Comparison of ENCODE assay signal across 20 cellular contexts in genomic region chr2:85106489-85107180, GRCh38. TPM values are rescaled to one million over a fixed set of nuclear protein-coding genes. Genes with fewer than 3 reads are reported as not detected.
A peak's percentile ranks its signal among the peaks of the same experiment; 100 is the strongest.
DNase-seq lines count a peak whose midpoint lies in the region; ATAC-seq, FAIRE-seq and TF ChIP-seq lines count a peak whose summit lies in the region.
"Had no signal": no experiment of that assay in that cellular context is flagged by ENCODE, and none has a peak within 500 bp of the region (broad histone marks: within the 10 kb centered on the region; RNA-seq: fewer than 3 reads in every experiment).

No MANE protein-coding gene starts in this region.

- H3K9ac ChIP-seq in keratinocyte (ENCODE audit: control insufficient read depth, extremely low read depth, insufficient read depth, low read length) (no peak overlapping the region), smooth muscle cell (ENCODE audit: low read depth) (no peak overlapping the region)

- H3K4me3 ChIP-seq in bronchial epithelial cell (ENCODE audit: low read depth, low read length) (no peak overlapping the region), keratinocyte (ENCODE audit: control insufficient read depth in 2 of 3, extremely low read depth in 1 of 3, insufficient read depth in 2 of 3, low read depth in 1 of 3, low read length in 3 of 3) (no peak overlapping the region), smooth muscle cell (no peak overlapping the region), GM23338 (no peak overlapping the region)
- H3K4me3 ChIP-seq: cardiac muscle cell had no signal

- TF ChIP-seq CTCF in bronchial epithelial cell (IDR thresholded peaks at IDR 0.05; ENCODE audit: insufficient read depth, low read length, severe bottlenecking) (no peak), keratinocyte (optimal IDR thresholded peaks at IDR 0.05 in 1 of 3, IDR thresholded peaks at IDR 0.05 in 1 of 3, conservative IDR thresholded peaks at IDR 0.05 in 1 of 3; ENCODE audit: extremely low read depth in 1 of 3, insufficient read depth in 2 of 3, low read length in 3 of 3) (no peak), smooth muscle cell (IDR thresholded peaks at IDR 0.05; ENCODE audit: borderline replicate concordance, insufficient read depth, poor library complexity, severe bottlenecking) (no peak), GM23338 (conservative IDR thresholded peaks at IDR 0.05; ENCODE audit: low read depth in 2 of 2) (no peak)

- H3K9me1 ChIP-seq in keratinocyte (ENCODE audit: control insufficient read depth, extremely low read depth, insufficient read depth, low read length), result no peaks in the 10 kb centered on the region

- H3K4me2 ChIP-seq in keratinocyte (ENCODE audit: control insufficient read depth, extremely low read depth, insufficient read depth, low read depth, low read length), result no peak overlapping the region
- no peak overlapping the region for H3K4me2 ChIP-seq in smooth muscle cell
- H3K4me2 ChIP-seq in GM23338, result no peak overlapping the region

- no peaks in the 10 kb centered on the region for H3K79me2 ChIP-seq in keratinocyte (ENCODE audit: control insufficient read depth, insufficient read depth, low read length)
- no peaks in the 10 kb centered on the region for H3K79me2 ChIP-seq in smooth muscle cell (ENCODE audit: low read depth)
- H3K79me2 ChIP-seq in GM23338 (replicated peaks; ENCODE audit: insufficient read depth), result no peaks in the 10 kb centered on the region

- no peaks in the 10 kb centered on the region; the same call in 2 of the 3 replicates for H3K36me3 Mint-ChIP-seq in GM23338 (ENCODE audit: low read depth)
- H3K36me3 Mint-ChIP-seq: activated naive CD4-positive, alpha-beta T cell treated with anti-CD3 and anti-CD28 coated beads, Interleukin-2, amount 50 U/mL, for 24 hours had no signal

- peaks cover 3% of the 10 kb centered on the region for H3K4me1 ChIP-seq in keratinocyte (ENCODE audit: control insufficient read depth, extremely low read depth, insufficient read depth, low read length)
- H3K4me1 ChIP-seq in smooth muscle cell (ENCODE audit: low read depth), result no peaks in the 10 kb centered on the region
- no peaks in the 10 kb centered on the region for H3K4me1 ChIP-seq in GM23338 (ENCODE audit: insufficient read depth)

- H3K9me3 Mint-ChIP-seq in GM23338, result no peaks in the 10 kb centered on the region
- H3K9me3 Mint-ChIP-seq: activated naive CD4-positive, alpha-beta T cell treated with anti-CD3 and anti-CD28 coated beads, Interleukin-2, amount 50 U/mL, for 24 hours had no signal

- H3K27ac ChIP-seq in keratinocyte (ENCODE audit: control insufficient read depth, insufficient read depth, low read length) (no peak overlapping the region), smooth muscle cell (ENCODE audit: low read depth) (no peak overlapping the region), GM23338 (ENCODE audit: low read depth) (no peak overlapping the region)
- H3K27ac ChIP-seq: C4-2B, cardiac muscle cell had no signal

- H3K4me1 Mint-ChIP-seq in GM23338, result no peaks in the 10 kb centered on the region
- H3K4me1 Mint-ChIP-seq: activated naive CD4-positive, alpha-beta T cell treated with anti-CD3 and anti-CD28 coated beads, Interleukin-2, amount 50 U/mL, for 24 hours had no signal

- no peak overlapping the region for H3K4me3 Mint-ChIP-seq in GM23338
- H3K4me3 Mint-ChIP-seq: activated naive CD4-positive, alpha-beta T cell treated with anti-CD3 and anti-CD28 coated beads, Interleukin-2, amount 50 U/mL, for 24 hours had no signal

- FAIRE-seq in bronchial epithelial cell (lab: Jason Lieb, UNC), result no peak
- FAIRE-seq in keratinocyte (lab: Jason Lieb, UNC), result peak; percentile 29

- 72% methylated on average over 8 of the region's 8 CpGs for WGBS in smooth muscle cell (ENCODE audit: low lambda C conversion rate)

- H2AFZ ChIP-seq in keratinocyte (ENCODE audit: control insufficient read depth, low read length) (no peak overlapping the region), smooth muscle cell (ENCODE audit: low read depth) (no peak overlapping the region), GM23338 (no peak overlapping the region)

- no peaks in the 10 kb centered on the region for H4K20me1 ChIP-seq in keratinocyte (ENCODE audit: control insufficient read depth, extremely low read depth, insufficient read depth, low read length)
- no peaks in the 10 kb centered on the region for H4K20me1 ChIP-seq in smooth muscle cell (ENCODE audit: low read depth)
- H4K20me1 ChIP-seq in GM23338 (replicated peaks; ENCODE audit: insufficient read depth), result no peaks in the 10 kb centered on the region

- H3K9me3 ChIP-seq in keratinocyte (ENCODE audit: control insufficient read depth, low read depth, low read length), result no peaks in the 10 kb centered on the region
- no peaks in the 10 kb centered on the region for H3K9me3 ChIP-seq in smooth muscle cell (replicated peaks; ENCODE audit: low read depth)

- ATAC-seq in GM23338, result no peak
- ATAC-seq: HCT116 had no signal

- H3K36me3 ChIP-seq in bronchial epithelial cell (ENCODE audit: control insufficient read depth, insufficient read depth, low read length) (no peaks in the 10 kb centered on the region), keratinocyte (ENCODE audit: control insufficient read depth in 2 of 2, extremely low read depth in 1 of 2, insufficient read depth in 2 of 2, low read length in 2 of 2) (no peaks in the 10 kb centered on the region), smooth muscle cell (ENCODE audit: low read depth) (no peaks in the 10 kb centered on the region), GM23338 (ENCODE audit: insufficient read depth) (no peaks in the 10 kb centered on the region)
- H3K36me3 ChIP-seq: cardiac muscle cell had no signal

- H3F3A ChIP-seq in smooth muscle cell (ENCODE audit: low read depth), result no peaks in the 10 kb centered on the region
- H3F3A ChIP-seq in GM23338 (replicated peaks; ENCODE audit: low read depth), result no peaks in the 10 kb centered on the region

- no peaks in the 10 kb centered on the region for H3K27me3 ChIP-seq in bronchial epithelial cell (ENCODE audit: control insufficient read depth, insufficient read depth, low read length)
- H3K27me3 ChIP-seq in keratinocyte (ENCODE audit: control insufficient read depth, extremely low read depth, insufficient read depth, low read length), result no peaks in the 10 kb centered on the region
- no peaks in the 10 kb centered on the region for H3K27me3 ChIP-seq in smooth muscle cell (ENCODE audit: low read depth)
- H3K27me3 ChIP-seq in GM23338 (ENCODE audit: insufficient read depth), result no peaks in the 10 kb centered on the region
- H3K27me3 ChIP-seq: cardiac muscle cell had no signal

- DNase-seq in EL, result peak; percentile 90
- DNase-seq in NCI-H226, result peak; percentile 89
- peak; percentile 90 for DNase-seq in bronchial epithelial cell (ENCODE audit: low read depth)
- DNase-seq in keratinocyte (ENCODE audit: low read depth, low spot score), result peak; percentile 21
- no peak for DNase-seq in NK-92 treated with Interleukin-12 subunit alpha and Interleukin-12 subunit beta, amount 100 ng/mL, for 24 hours (lab: John Stamatoyannopoulos, UW)
- DNase-seq in GM19240 (ENCODE audit: insufficient read length, low spot score), result no peak
- DNase-seq in smooth muscle cell (lab: John Stamatoyannopoulos, UW; ENCODE audit: unreplicated experiment), result no peak
- no peak for DNase-seq in GM23338 (ENCODE audit: low spot score)
- DNase-seq: activated CD4-positive, alpha-beta T cell treated with anti-CD3 and anti-CD28 coated beads, Interleukin-2, amount 50 U/mL, for 4 hours; activated T-cell treated with anti-CD3 and anti-CD28 coated beads, Interleukin-2, amount 50 U/mL, for 1 hour; DND-41; effector CD8-positive, alpha-beta T cell; mesendoderm; NCI-H1092 treated with DMSO at 0.1 percent for 48 hours; NCI-H2171 treated with DMSO at 0.1 percent for 48 hours had no signal

- no peak overlapping the region for H3K27ac Mint-ChIP-seq in GM23338
- H3K27ac Mint-ChIP-seq: activated naive CD4-positive, alpha-beta T cell treated with anti-CD3 and anti-CD28 coated beads, Interleukin-2, amount 50 U/mL, for 24 hours had no signal

- dilution Hi-C loops in keratinocyte (cut with MboI; ENCODE audit: extremely low pct_ligation_motif_present, low sequenced_read_pairs), result no loop called here

- no peaks in the 10 kb centered on the region for H3K27me3 Mint-ChIP-seq in GM23338 (ENCODE audit: insufficient read depth, low read depth, poor library complexity)

- H3K9me2 ChIP-seq in GM23338 (ENCODE audit: insufficient read depth), result peaks cover 12% of the 10 kb centered on the region; the same call in 1 of the 2 replicates

TF ChIP-seq in GM23338, 12 proteins besides CTCF, POLR2A, EP300 and RAD21 (continues in another document):
- TF ChIP-seq ZNF331 (CRISPR knock-in tag; IDR thresholded peaks at IDR 0.05; ENCODE audit: low read depth), result no peak

RNA-seq across cellular contexts. Expression of gene TCF7L1, which starts 26.6 kb away (rescaled TPM):
- 1.3 and 1.9 TPM in 2 replicates for total RNA-seq in bronchial epithelial cell
- 0.82 to 2.6 TPM (median 1.0 TPM) in 3 replicates for polyA plus RNA-seq in keratinocyte
- 0.69 TPM for polyA plus RNA-seq in keratinocyte (2011; ENCODE audit: low read depth)
- 1.6 and 3.0 TPM in 2 replicates for polyA plus RNA-seq in keratinocyte (2011; cell fraction: cytosol; rRNA removed)
- polyA plus RNA-seq in keratinocyte (2011; cell fraction: nucleus; rRNA removed), result 6.5 and 9.1 TPM in 2 replicates
- 2.8 and 9.5 TPM in 2 replicates for polyA plus RNA-seq in keratinocyte (2012; ENCODE audit: low replicate concordance)
- 1.9 to 14.1 TPM (median 5.3 TPM) in 3 replicates for polyA minus RNA-seq in keratinocyte
- polyA minus RNA-seq in keratinocyte (2011; cell fraction: cytosol; rRNA and poly(A)+ RNA removed), result 1.7 TPM
- polyA minus RNA-seq in keratinocyte (2011; cell fraction: nucleus; rRNA and poly(A)+ RNA removed), result 2.4 and 5.3 TPM in 2 replicates
- 2.9 and 4.5 TPM in 2 replicates for total RNA-seq in smooth muscle cell
- 15.2 and 18.2 TPM in 2 replicates for polyA plus RNA-seq in smooth muscle cell
- 42.4 and 47.3 TPM in 2 replicates for total RNA-seq in GM23338 (2014; rRNA removed; shearing (Covaris generic))
- 101 and 113 TPM in 2 replicates for polyA plus RNA-seq in GM23338 (2016; fragmentation: Nextera tagmentation; extraction: Ambion mirVana)
- polyA plus RNA-seq: neural cell had no signal

Comparison
In these comparisons a context has a peak if more than half of its experiments do, and no peak if none do; other contexts are left out.
1. DNase-seq: peak in EL (single experiment), NCI-H226 (single experiment), bronchial epithelial cell (single experiment) and keratinocyte (single experiment); none in NK-92 treated with Interleukin-12 subunit alpha and Interleukin-12 subunit beta, amount 100 ng/mL, for 24 hours (single experiment), GM19240 (single experiment), smooth muscle cell (single experiment) and GM23338 (single experiment).